Comparison of ENCODE assay signal across 1 cellular context in genomic region chr3:24490151-24490550, GRCh38.
A peak's percentile ranks its signal among the peaks of the same experiment; 100 is the strongest.
TF ChIP-seq lines count a peak whose summit lies in the region.

No MANE protein-coding gene starts in this region.

TF ChIP-seq in HepG2, 621 proteins besides CTCF, POLR2A, EP300 and RAD21 (continued from another document and continues in another):
- no peak for TF ChIP-seq ZNF883 (CRISPR knock-in tag; IDR thresholded peaks at IDR 0.05; ENCODE audit: not compliant biosample characterization)
- no peak for TF ChIP-seq TBP (CRISPR knock-in tag; IDR thresholded peaks at IDR 0.05)
- no peak for TF ChIP-seq NAIF1 (CRISPR knock-in tag; IDR thresholded peaks at IDR 0.05; ENCODE audit: borderline replicate concordance)
- no peak for TF ChIP-seq ZNF619 (CRISPR knock-in tag; IDR thresholded peaks at IDR 0.05)
- no peak for TF ChIP-seq HMGA1 (CRISPR knock-in tag; conservative IDR thresholded peaks at IDR 0.05)
- no peak for TF ChIP-seq ZNF597 (CRISPR knock-in tag; IDR thresholded peaks at IDR 0.05)
- TF ChIP-seq HNRNPH1 (optimal IDR thresholded peaks at IDR 0.05; ENCODE audit: low read depth, low read length) = no peak
- TF ChIP-seq HOXD1 (CRISPR knock-in tag; IDR thresholded peaks at IDR 0.05) = no peak
- 0 out of 2 replicates have a peak, but pooled peaks have one; percentile 10 for TF ChIP-seq SRF (IDR thresholded peaks at IDR 0.05; ENCODE audit: low read depth, low read length)
- TF ChIP-seq ZNF33B (CRISPR knock-in tag; IDR thresholded peaks at IDR 0.05) = no peak
- TF ChIP-seq MIER3 (CRISPR knock-in tag; IDR thresholded peaks at IDR 0.05; ENCODE audit: borderline replicate concordance) = no peak
- no peak for TF ChIP-seq ZNF547 (CRISPR knock-in tag; IDR thresholded peaks at IDR 0.05)
- TF ChIP-seq ZHX2 (IDR thresholded peaks at IDR 0.05; ENCODE audit: low read depth) = no peak
- no peak for TF ChIP-seq ZHX2 (CRISPR knock-in tag; IDR thresholded peaks at IDR 0.05; ENCODE audit: borderline replicate concordance)
- TF ChIP-seq ZNF501 (CRISPR knock-in tag; IDR thresholded peaks at IDR 0.05) = no peak
- no peak for TF ChIP-seq SKI (IDR thresholded peaks at IDR 0.05; ENCODE audit: partially characterized antibody)
- TF ChIP-seq THYN1 (CRISPR knock-in tag; IDR thresholded peaks at IDR 0.05; ENCODE audit: borderline replicate concordance, low read depth) = no peak
- TF ChIP-seq ARID4A (CRISPR knock-in tag; IDR thresholded peaks at IDR 0.05; ENCODE audit: borderline replicate concordance) = peak; percentile 23; the same call in 1 of the 2 replicates
- no peak for TF ChIP-seq MLX (CRISPR knock-in tag; IDR thresholded peaks at IDR 0.05)
- TF ChIP-seq ZNF891 (CRISPR knock-in tag; IDR thresholded peaks at IDR 0.05) = no peak
- no peak for TF ChIP-seq NR3C1 (CRISPR knock-in tag; IDR thresholded peaks at IDR 0.05)
- TF ChIP-seq ZNF430 (CRISPR knock-in tag; IDR thresholded peaks at IDR 0.05) = no peak
- no peak for TF ChIP-seq KLF11 (CRISPR knock-in tag; IDR thresholded peaks at IDR 0.05)
- TF ChIP-seq IRX3 (CRISPR knock-in tag; IDR thresholded peaks at IDR 0.05; ENCODE audit: borderline replicate concordance, low read depth) = no peak
- peak; percentile 41; the same call in 1 of the 2 replicates for TF ChIP-seq ZNF614 (CRISPR knock-in tag; IDR thresholded peaks at IDR 0.05; ENCODE audit: borderline replicate concordance)
- TF ChIP-seq ZNF552 (CRISPR knock-in tag; IDR thresholded peaks at IDR 0.05; ENCODE audit: borderline replicate concordance) = no peak
- no peak for TF ChIP-seq TARDBP (CRISPR knock-in tag; IDR thresholded peaks at IDR 0.05)
- no peak for TF ChIP-seq NRL (CRISPR knock-in tag; IDR thresholded peaks at IDR 0.05; ENCODE audit: borderline replicate concordance)
- TF ChIP-seq SMAD1 (CRISPR knock-in tag; IDR thresholded peaks at IDR 0.05; ENCODE audit: borderline replicate concordance, low read depth) = no peak
- no peak for TF ChIP-seq NFAT5 (CRISPR knock-in tag; IDR thresholded peaks at IDR 0.05)
- TF ChIP-seq KAT8 (CRISPR knock-in tag; IDR thresholded peaks at IDR 0.05) = no peak
- TF ChIP-seq BCL6 (CRISPR knock-in tag; IDR thresholded peaks at IDR 0.05) = peak; percentile 67; the same call in 1 of the 2 replicates
- TF ChIP-seq ISL2 (CRISPR knock-in tag; IDR thresholded peaks at IDR 0.05) = no peak
- TF ChIP-seq PBX2 (CRISPR knock-in tag; IDR thresholded peaks at IDR 0.05) = no peak
- peak; percentile 38; the same call in 1 of the 2 replicates for TF ChIP-seq HOXA3 (CRISPR knock-in tag; IDR thresholded peaks at IDR 0.05)
- TF ChIP-seq FUBP1 (CRISPR knock-in tag; IDR thresholded peaks at IDR 0.05; ENCODE audit: borderline replicate concordance) = no peak
- TF ChIP-seq NFRKB (IDR thresholded peaks at IDR 0.05) = no peak
- TF ChIP-seq JUN (CRISPR knock-in tag; IDR thresholded peaks at IDR 0.05) = no peak
- TF ChIP-seq UBTF (CRISPR knock-in tag; IDR thresholded peaks at IDR 0.05) = no peak
- TF ChIP-seq ZNF772 (CRISPR knock-in tag; IDR thresholded peaks at IDR 0.05) = no peak
